Comparison of ENCODE assay signal across 24 cellular contexts in genomic region chr15:64344651-64345262, GRCh38. TPM values are rescaled to one million over a fixed set of nuclear protein-coding genes. Genes with fewer than 3 reads are reported as not detected.
DNase-seq lines count a peak whose midpoint lies in the region; ATAC-seq and TF ChIP-seq lines count a peak whose summit lies in the region.
"Had no signal": no experiment of that assay in that cellular context is flagged by ENCODE, and none has a peak within 500 bp of the region (broad histone marks: within the 10 kb centered on the region; RNA-seq: fewer than 3 reads in every experiment).

No MANE protein-coding gene starts in this region.

- H3K27me3 ChIP-seq in GM23248 (replicated peaks; ENCODE audit: insufficient read depth), result no peaks in the 10 kb centered on the region
- H3K27me3 ChIP-seq in Panc1 (ENCODE audit: control insufficient read depth, insufficient read depth, low read length), result no peaks in the 10 kb centered on the region
- no peaks in the 10 kb centered on the region for H3K27me3 ChIP-seq in upper lobe of left lung
- H3K27me3 ChIP-seq: breast epithelium had no signal

- H3K9me3 Mint-ChIP-seq in mesothelial cell of epicardium, result no peaks in the 10 kb centered on the region
- H3K9me3 Mint-ChIP-seq: activated naive CD4-positive, alpha-beta T cell treated with anti-CD3 and anti-CD28 coated beads, Interleukin-2, amount 50 U/mL, for 24 hours; CD4-positive, alpha-beta T cell; immature natural killer cell; memory B cell; neural crest cell had no signal

- peak overlapping the region; percentile 1; the same call in 1 of the 2 replicates for H3K9ac ChIP-seq in GM23248

- no TSS peak for BruUV-seq in Panc1 (replicated peaks; lab: Mats Ljungman, UMichigan)

- CTCF ChIA-PET in Panc1 (lab: Charles Lee), result no interaction called here

- peaks cover 87% of the 10 kb centered on the region for H3K79me2 ChIP-seq in GM23248 (ENCODE audit: insufficient read depth)

- TF ChIP-seq CTCF in Panc1 (IDR thresholded peaks at IDR 0.05) (no peak), epithelial cell of esophagus (IDR thresholded peaks at IDR 0.05; ENCODE audit: insufficient read depth, low read depth, low read length, missing control alignments) (no peak), mesothelial cell of epicardium (IDR thresholded peaks at IDR 0.05; ENCODE audit: unreplicated experiment) (no peak), upper lobe of left lung (IDR thresholded peaks at IDR 0.05) (no peak)

- POLR2A ChIA-PET in Panc1 (lab: Charles Lee), result no interaction called here

- intact Hi-C loops in Panc1 (cut with micrococcal nuclease; ENCODE audit: unreplicated experiment), result no loop called here

- no peak for TF ChIP-seq EP300 in upper lobe of left lung (IDR thresholded peaks at IDR 0.05)

- H3K4me3 ChIP-seq in GM23248 (peak overlapping the region; percentile 49), Panc1 (ENCODE audit: low read depth in 2 of 2, low read length in 2 of 2) (no peak overlapping the region), epithelial cell of esophagus (ENCODE audit: low read length) (no peak overlapping the region), upper lobe of left lung (no peak overlapping the region)
- H3K4me3 ChIP-seq: breast epithelium, thoracic aorta had no signal

- peaks cover 11% of the 10 kb centered on the region for H3K36me3 Mint-ChIP-seq in mesothelial cell of epicardium

- no peaks in the 10 kb centered on the region for H3K9me2 ChIP-seq in GM23248 (ENCODE audit: insufficient read depth)

- no peak overlapping the region for H3K4me3 Mint-ChIP-seq in mesothelial cell of epicardium
- H3K4me3 Mint-ChIP-seq: activated naive CD4-positive, alpha-beta T cell treated with anti-CD3 and anti-CD28 coated beads, Interleukin-2, amount 50 U/mL, for 24 hours; CD4-positive, alpha-beta T cell; immature natural killer cell; memory B cell; neural crest cell had no signal

- H3F3A ChIP-seq in GM23248 (ENCODE audit: insufficient read depth), result peaks cover 41% of the 10 kb centered on the region

- no peak for TF ChIP-seq POLR2A in upper lobe of left lung (IDR thresholded peaks at IDR 0.05)

- H3K36me3 ChIP-seq in GM23248 (ENCODE audit: low read depth) (peaks cover 5% of the 10 kb centered on the region; the same call in 1 of the 2 replicates), Panc1 (ENCODE audit: control insufficient read depth, insufficient read depth, low read length) (no peaks in the 10 kb centered on the region), upper lobe of left lung (peaks cover 0 to 15% (median 0%) of the 10 kb centered on the region in 4 donors)
- H3K36me3 ChIP-seq: breast epithelium had no signal

- H3K9me3 ChIP-seq in GM23248 (ENCODE audit: low read depth) (no peaks in the 10 kb centered on the region), Panc1 (ENCODE audit: control insufficient read depth, insufficient read depth, low read depth, low read length) (no peaks in the 10 kb centered on the region), upper lobe of left lung (no peaks in the 10 kb centered on the region)
- H3K9me3 ChIP-seq: breast epithelium, thoracic aorta had no signal

- DNase-seq in GM23248 (peak; percentile 65), Panc1 (ENCODE audit: low read depth, low spot score) (no peak), epithelial cell of esophagus (ENCODE audit: low read depth) (peak; percentile 52), mesothelial cell of epicardium (ENCODE audit: low spot score in 2 of 2, unreplicated experiment in 2 of 2) (no peak), NCI-H2107 (lab: John Stamatoyannopoulos, UW) (no peak), occipital lobe (lab: John Stamatoyannopoulos, UW) (no peak), upper lobe of left lung (no peak)
- DNase-seq: activated CD4-positive, alpha-beta T cell treated with anti-CD3 and anti-CD28 coated beads for 4 hours; activated CD8-positive, alpha-beta memory T cell treated with anti-CD3 and anti-CD28 coated beads, Interleukin-2, amount 50 U/mL, for 4 hours; CD4-positive, alpha-beta T cell; DMS79 treated with DMSO at 0.1 percent for 48 hours; effector CD8-positive, alpha-beta T cell; immature natural killer cell; MV-4-11; NCI-H2081 treated with DMSO at 0.1 percent for 48 hours; right cardiac atrium; stimulated activated CD4-positive, alpha-beta T cell treated with anti-CD3 and anti-CD28 coated beads, Interleukin-2, amount 100 ng/mL, for 48 hours; stimulated activated CD8-positive, alpha-beta memory T cell treated with anti-CD3 and anti-CD28 coated beads, Interleukin-4, amount 100 ng/mL, for 48 hours had no signal

- ATAC-seq in Panc1, result no peak
- ATAC-seq in upper lobe of left lung (ENCODE audit: low FRiP score in 2 of 2), result no peak
- ATAC-seq in activated CD4-positive, CD25-positive, alpha-beta regulatory T cell treated with anti-CD3 and anti-CD28 coated beads, Interleukin-2, amount 50 U/mL, for 24 hours, result no peak
- ATAC-seq: right cardiac atrium had no signal

- no peaks in the 10 kb centered on the region; the same call in 1 of the 2 replicates for H4K20me1 ChIP-seq in GM23248 (ENCODE audit: insufficient read depth)

- H2AFZ ChIP-seq in GM23248, result no peak overlapping the region

- peak overlapping the region; percentile 75 for H3K4me2 ChIP-seq in GM23248 (ENCODE audit: unreplicated experiment)

- H3K4me1 ChIP-seq in GM23248 (ENCODE audit: insufficient read depth) (peaks cover 51% of the 10 kb centered on the region), Panc1 (ENCODE audit: control insufficient read depth, insufficient read depth, low read length) (peaks cover 8% of the 10 kb centered on the region; the same call in 1 of the 2 replicates), upper lobe of left lung (peaks cover 0 to 13% (median 5%) of the 10 kb centered on the region in 4 donors)
- H3K4me1 ChIP-seq: breast epithelium had no signal

- peak overlapping the region; percentile 30 for H3K27ac Mint-ChIP-seq in mesothelial cell of epicardium
- H3K27ac Mint-ChIP-seq: activated naive CD4-positive, alpha-beta T cell treated with anti-CD3 and anti-CD28 coated beads, Interleukin-2, amount 50 U/mL, for 24 hours; CD4-positive, alpha-beta T cell; immature natural killer cell; memory B cell had no signal

- H3K4me1 Mint-ChIP-seq in mesothelial cell of epicardium, result peaks cover 15% of the 10 kb centered on the region

- H3K27ac ChIP-seq in GM23248, result peak overlapping the region; percentile 70
- H3K27ac ChIP-seq in Panc1 (ENCODE audit: low read length), result peak overlapping the region; percentile 9; the same call in 1 of the 2 replicates
- no peak overlapping the region for H3K27ac ChIP-seq in upper lobe of left lung
- H3K27ac ChIP-seq: breast epithelium, thoracic aorta had no signal

- H3K27me3 Mint-ChIP-seq in mesothelial cell of epicardium (ENCODE audit: low read depth), result no peaks in the 10 kb centered on the region
- H3K27me3 Mint-ChIP-seq: activated naive CD4-positive, alpha-beta T cell treated with anti-CD3 and anti-CD28 coated beads, Interleukin-2, amount 50 U/mL, for 24 hours; CD4-positive, alpha-beta T cell; memory B cell had no signal

- in situ Hi-C loops in GM23248 (cut with MboI) (no loop called here), Panc1 (cut with HindIII; ENCODE audit: low pct_unique_long_range_greater_than_20kb, low sequenced_read_pairs) (no loop called here)

RNA-seq across cellular contexts. Expression of gene CSNK1G1, which starts 11.2 kb away (rescaled TPM):
- total RNA-seq in GM23248 (2014; rRNA removed; shearing (Covaris generic)), result 14.3 and 17.1 TPM in 2 replicates
- 14.8 and 17.2 TPM in 2 replicates for polyA plus RNA-seq in GM23248 (2016; fragmentation: Nextera tagmentation; extraction: Ambion mirVana)
- 22.8 TPM for total RNA-seq in Panc1 (2021; ENCODE audit: unreplicated experiment)
- 9.5 TPM for polyA plus RNA-seq in Panc1 (2012; ENCODE audit: insufficient read length)
- 22.9 to 27.1 TPM (median 25.5 TPM) in 3 replicates for total RNA-seq in mesothelial cell of epicardium
- 68.3 TPM for total RNA-seq in occipital lobe
- 10 to 100 TPM; 14.8 to 49.6 (median 19.6) TPM for total RNA-seq in upper lobe of left lung

RNA-seq across cellular contexts. Expression of gene PCLAF, which starts 36.5 kb away (rescaled TPM):
- total RNA-seq in GM23248 (2014; rRNA removed; shearing (Covaris generic)), result 16.0 and 21.2 TPM in 2 replicates
- 43.2 and 44.5 TPM in 2 replicates for polyA plus RNA-seq in GM23248 (2016; fragmentation: Nextera tagmentation; extraction: Ambion mirVana)
- total RNA-seq in Panc1 (2021; ENCODE audit: unreplicated experiment), result 97.8 TPM
- 42.4 TPM for polyA plus RNA-seq in Panc1 (2012; ENCODE audit: insufficient read length)
- total RNA-seq in mesothelial cell of epicardium, result 13.8 to 16.6 TPM (median 14.2 TPM) in 3 replicates
- 5.0 TPM for total RNA-seq in occipital lobe
- 1 to 10 TPM in 4 of 6 donors, not detected in 2; 1.6 to 3.6 (median 2.0) TPM for total RNA-seq in upper lobe of left lung
- total RNA-seq: thoracic aorta had no signal

RNA-seq across cellular contexts. Expression of gene TRIP4, which starts 42.9 kb away (rescaled TPM):
- total RNA-seq in GM23248 (2014; rRNA removed; shearing (Covaris generic)), result 6.9 and 9.0 TPM in 2 replicates
- 32.9 and 33.5 TPM in 2 replicates for polyA plus RNA-seq in GM23248 (2016; fragmentation: Nextera tagmentation; extraction: Ambion mirVana)
- total RNA-seq in Panc1 (2021; ENCODE audit: unreplicated experiment) (42.8 TPM), mesothelial cell of epicardium (22.0 to 22.7 TPM (median 22.6 TPM) in 3 replicates), occipital lobe (14.0 TPM), upper lobe of left lung (10 to 100 TPM; 10.9 to 48.2 (median 20.4) TPM)
- polyA plus RNA-seq in Panc1 (2012; ENCODE audit: insufficient read length), result 32.3 TPM

Comparison
In these comparisons a context has a peak if more than half of its experiments do, and no peak if none do; other contexts are left out.
1. DNase-seq: peak in GM23248 (single experiment) and epithelial cell of esophagus (single experiment); none in Panc1 (single experiment), mesothelial cell of epicardium (0 of 2), NCI-H2107 (single experiment), occipital lobe (single experiment) and upper lobe of left lung (0 of 2).
2. H3K27ac ChIP-seq: peak in GM23248 (single experiment) and Panc1 (single experiment); none in upper lobe of left lung (0 of 4).